ENCODE assay signal across 9 cellular contexts in genomic region chr1:224894915-224895314, GRCh38. TPM values are rescaled to one million over a fixed set of nuclear protein-coding genes. Genes with fewer than 3 reads are reported as not detected.
A peak's percentile ranks its signal among the peaks of the same experiment; 100 is the strongest.
DNase-seq lines count a peak whose midpoint lies in the region; ATAC-seq, FAIRE-seq and TF ChIP-seq lines count a peak whose summit lies in the region.
"Had no signal": no experiment of that assay in that cellular context is flagged by ENCODE, and none has a peak within 500 bp of the region (broad histone marks: within the 10 kb centered on the region; RNA-seq: fewer than 3 reads in every experiment).

No MANE protein-coding gene starts in this region.

- peak; percentile 46 for TF ChIP-seq CTCF in WTC11 (IDR thresholded peaks at IDR 0.05)

- no peaks in the 10 kb centered on the region; the same call in 1 of the 2 replicates for H3K27me3 Mint-ChIP-seq in WTC11 (ENCODE audit: low read depth)
- peaks cover 2% of the 10 kb centered on the region for H3K27me3 Mint-ChIP-seq in activated CD4-positive, alpha-beta memory T cell treated with anti-CD3 and anti-CD28 coated beads, Interleukin-2, amount 10 ng/mL, durations not matched to agents 7 days and 5 days
- H3K27me3 Mint-ChIP-seq in activated naive CD8-positive, alpha-beta T cell treated with anti-CD3 and anti-CD28 coated beads, Interleukin-2, amount 50 U/mL, for 24 hours, result peaks cover 5% of the 10 kb centered on the region

- no peaks in the 10 kb centered on the region for H3K4me1 Mint-ChIP-seq in WTC11
- H3K4me1 Mint-ChIP-seq in activated CD4-positive, alpha-beta memory T cell treated with anti-CD3 and anti-CD28 coated beads, Interleukin-2, amount 10 ng/mL, durations not matched to agents 7 days and 5 days, result no peaks in the 10 kb centered on the region
- no peaks in the 10 kb centered on the region for H3K4me1 Mint-ChIP-seq in activated naive CD8-positive, alpha-beta T cell treated with anti-CD3 and anti-CD28 coated beads, Interleukin-2, amount 50 U/mL, for 24 hours

- CTCF ChIA-PET in WTC11 (lab: Charles Lee), result interaction anchor here (0.6 to 2.5 kb wide), 37 partner anchors 11 to 461 kb away, joined by 3 to 38 read pairs (median 4); partner anchors contain the start of gene CNIH3
- CTCF ChIA-PET in activated CD4-positive, alpha-beta memory T cell treated with anti-CD3 and anti-CD28 coated beads, Interleukin-2, amount 10 ng/mL, durations not matched to agents 7 days and 5 days (lab: Charles Lee), result no interaction called here

- H3K27ac Mint-ChIP-seq in WTC11, result no peak overlapping the region
- H3K27ac Mint-ChIP-seq in activated CD4-positive, alpha-beta memory T cell treated with anti-CD3 and anti-CD28 coated beads, Interleukin-2, amount 10 ng/mL, durations not matched to agents 7 days and 5 days, result no peak overlapping the region
- no peak overlapping the region for H3K27ac Mint-ChIP-seq in activated naive CD8-positive, alpha-beta T cell treated with anti-CD3 and anti-CD28 coated beads, Interleukin-2, amount 50 U/mL, for 24 hours

- peaks cover 10% of the 10 kb centered on the region for H3K36me3 Mint-ChIP-seq in WTC11
- H3K36me3 Mint-ChIP-seq in activated CD4-positive, alpha-beta memory T cell treated with anti-CD3 and anti-CD28 coated beads, Interleukin-2, amount 10 ng/mL, durations not matched to agents 7 days and 5 days (ENCODE audit: low read depth), result no peaks in the 10 kb centered on the region
- no peaks in the 10 kb centered on the region for H3K36me3 Mint-ChIP-seq in activated naive CD8-positive, alpha-beta T cell treated with anti-CD3 and anti-CD28 coated beads, Interleukin-2, amount 50 U/mL, for 24 hours (ENCODE audit: low read depth)

- H3K4me3 Mint-ChIP-seq in WTC11, result no peak overlapping the region
- no peak overlapping the region for H3K4me3 Mint-ChIP-seq in activated CD4-positive, alpha-beta memory T cell treated with anti-CD3 and anti-CD28 coated beads, Interleukin-2, amount 10 ng/mL, durations not matched to agents 7 days and 5 days
- H3K4me3 Mint-ChIP-seq in activated naive CD8-positive, alpha-beta T cell treated with anti-CD3 and anti-CD28 coated beads, Interleukin-2, amount 50 U/mL, for 24 hours, result no peak overlapping the region

- POLR2A ChIA-PET in WTC11 (lab: Charles Lee), result interaction anchor here (0.6 to 1.1 kb wide), 2 partner anchors 490 to 533 kb away, joined by 3 read pairs; no protein-coding TSS in a partner anchor
- POLR2A ChIA-PET in activated CD4-positive, alpha-beta memory T cell treated with anti-CD3 and anti-CD28 coated beads, Interleukin-2, amount 10 ng/mL, durations not matched to agents 7 days and 5 days (lab: Charles Lee), result no interaction called here

- peaks cover 21% of the 10 kb centered on the region for H3K9me3 Mint-ChIP-seq in WTC11
- H3K9me3 Mint-ChIP-seq in activated CD4-positive, alpha-beta memory T cell treated with anti-CD3 and anti-CD28 coated beads, Interleukin-2, amount 10 ng/mL, durations not matched to agents 7 days and 5 days, result peaks cover 2% of the 10 kb centered on the region
- H3K9me3 Mint-ChIP-seq in activated naive CD8-positive, alpha-beta T cell treated with anti-CD3 and anti-CD28 coated beads, Interleukin-2, amount 50 U/mL, for 24 hours, result peaks cover 14% of the 10 kb centered on the region

- no peak for FAIRE-seq in HTR-8/SVneo (lab: Jason Lieb, UNC)

- DNase-seq in DMS 273 (lab: John Stamatoyannopoulos, UW; ENCODE audit: unreplicated experiment) (peak; percentile 75), HTR-8/SVneo (ENCODE audit: insufficient read length, low spot score) (peak; percentile 11), WTC11 (ENCODE audit: low spot score) (no peak), left lobe of liver (ENCODE audit: low spot score) (no peak), mucosa of gallbladder (ENCODE audit: low spot score) (no peak), NCI-H2107 (lab: John Stamatoyannopoulos, UW) (no peak)
- DNase-seq in activated CD4-positive, alpha-beta memory T cell treated with anti-CD3 and anti-CD28 coated beads, Interleukin-2, amount 10 ng/mL, durations not matched to agents 7 days and 5 days, result no peak
- no peak for DNase-seq in activated naive CD8-positive, alpha-beta T cell treated with anti-CD3 and anti-CD28 coated beads, Interleukin-2, amount 50 U/mL, for 24 hours
- DNase-seq: activated naive CD4-positive, alpha-beta T cell treated with Interleukin-2 at 50 U/mL for 16 hours had no signal

- ATAC-seq in WTC11 (peak; percentile 96), left lobe of liver (peak; percentile 67)
- no peak for ATAC-seq in activated naive CD8-positive, alpha-beta T cell treated with anti-CD3 and anti-CD28 coated beads, Interleukin-2, amount 50 U/mL, for 24 hours

TF ChIP-seq in WTC11, 78 proteins besides CTCF, POLR2A, EP300 and RAD21:
- TF ChIP-seq NR2C2 (CRISPR knock-in tag; IDR thresholded peaks at IDR 0.05) (no peak), GTF2I (CRISPR knock-in tag; conservative IDR thresholded peaks at IDR 0.05) (no peak), SMAD4 (CRISPR knock-in tag; IDR thresholded peaks at IDR 0.05) (no peak), ZMAT4 (CRISPR knock-in tag; IDR thresholded peaks at IDR 0.05) (no peak), EMX1 (CRISPR knock-in tag; IDR thresholded peaks at IDR 0.05) (no peak), PREB (CRISPR knock-in tag; IDR thresholded peaks at IDR 0.05; ENCODE audit: borderline replicate concordance) (no peak), ZNF423 (CRISPR knock-in tag; IDR thresholded peaks at IDR 0.05) (no peak), FOXJ3 (CRISPR knock-in tag; IDR thresholded peaks at IDR 0.05; ENCODE audit: borderline replicate concordance) (no peak)

RNA-seq across cellular contexts. Expression of gene DNAH14, which starts 34.6 kb away (rescaled TPM):
- total RNA-seq in WTC11 (2021), result 34.1 to 36.9 TPM (median 35.4 TPM) in 3 replicates
- 5.9 TPM for total RNA-seq in left lobe of liver
- 13.3 TPM for total RNA-seq in mucosa of gallbladder
- under 1 TPM; 0.25 to 0.28 TPM for total RNA-seq in activated CD4-positive, alpha-beta memory T cell treated with anti-CD3 and anti-CD28 coated beads, Interleukin-2, amount 10 ng/mL, durations not matched to agents 7 days and 5 days

Comparison
In these comparisons a context has a peak if more than half of its experiments do, and no peak if none do; other contexts are left out.
1. DNase-seq: peak in DMS 273 (single experiment) and HTR-8/SVneo (single experiment); none in WTC11 (single experiment), left lobe of liver (single experiment), mucosa of gallbladder (single experiment), activated CD4-positive, alpha-beta memory T cell treated with anti-CD3 and anti-CD28 coated beads, Interleukin-2, amount 10 ng/mL, durations not matched to agents 7 days and 5 days (single experiment), NCI-H2107 (single experiment) and activated naive CD8-positive, alpha-beta T cell treated with anti-CD3 and anti-CD28 coated beads, Interleukin-2, amount 50 U/mL, for 24 hours (single experiment).